ENCODE assay signal across 24 cellular contexts in the genomic region with DNA sequence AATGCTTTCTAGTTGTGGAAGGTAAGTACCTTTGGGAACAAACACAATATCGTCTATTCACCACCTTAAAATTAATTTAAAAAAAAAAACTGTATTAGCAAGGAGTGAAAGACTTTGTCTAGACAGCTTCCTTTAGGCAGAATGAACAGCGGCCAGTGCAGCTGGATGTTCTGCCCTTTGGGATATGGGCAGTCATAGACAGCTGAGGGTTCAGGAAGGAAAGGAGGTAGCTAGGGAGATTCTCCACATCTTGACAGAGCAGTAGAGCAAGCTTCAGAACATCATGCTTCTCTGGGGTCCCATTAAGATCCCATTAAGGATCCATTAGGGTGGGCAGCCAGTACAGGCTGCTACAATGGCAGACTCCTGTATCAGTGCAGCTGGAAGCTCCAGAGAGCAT. TPM values are rescaled to one million over a fixed set of nuclear protein-coding genes. Genes with fewer than 3 reads are reported as not detected.
"Had no signal": no experiment of that assay in that cellular context is flagged by ENCODE, and none has a peak within 500 bp of the region (broad histone marks: within the 10 kb centered on the region; RNA-seq: fewer than 3 reads in every experiment).

No MANE protein-coding gene starts in this region.

- H3K4me2 ChIP-seq: neural progenitor cell had no signal

- H3K4me1 ChIP-seq: lower lobe of right lung, suprapubic skin, tibial nerve had no signal

- H3K36me3 ChIP-seq: brain microvascular endothelial cell, esophagus muscularis mucosa, gastrocnemius medialis, lower lobe of right lung, neural progenitor cell, stomach, suprapubic skin, tibial nerve had no signal

- H3K27me3 Mint-ChIP-seq: activated CD4-positive, alpha-beta T cell treated with anti-CD3 and anti-CD28 coated beads, Interleukin-2, amount 10 ng/mL, durations not matched to agents 7 days and 5 days; activated CD8-positive, alpha-beta memory T cell treated with anti-CD3 and anti-CD28 coated beads, Interleukin-2, amount 10 ng/mL, durations not matched to agents 7 days and 5 days; activated CD8-positive, alpha-beta T cell treated with anti-CD3 and anti-CD28 coated beads for 36 hours; central memory CD8-positive, alpha-beta T cell had no signal

- DNase-seq: activated CD4-positive, alpha-beta T cell treated with anti-CD3 and anti-CD28 coated beads, Interleukin-2, amount 10 ng/mL, durations not matched to agents 7 days and 5 days; activated CD8-positive, alpha-beta memory T cell treated with anti-CD3 and anti-CD28 coated beads, Interleukin-2, amount 10 ng/mL, durations not matched to agents 7 days and 5 days; activated CD8-positive, alpha-beta T cell treated with anti-CD3 and anti-CD28 coated beads for 36 hours; activated T-cell treated with anti-CD3 and anti-CD28 coated beads for 4 hours; aorta; brain microvascular endothelial cell; effector memory CD4-positive, alpha-beta T cell; gastrocnemius medialis; head of caudate nucleus; left colon; lower lobe of right lung; naive thymus-derived CD4-positive, alpha-beta T cell; stimulated activated CD4-positive, alpha-beta T cell treated with anti-CD3 and anti-CD28 coated beads, Interleukin-2, amount 100 ng/mL, for 24 hours; stomach had no signal

- H3K4me3 ChIP-seq: esophagus muscularis mucosa, gastrocnemius medialis, lower lobe of right lung, neural progenitor cell, skin epidermis, stomach, suprapubic skin, tibial nerve had no signal

- H3K27ac Mint-ChIP-seq: activated CD4-positive, alpha-beta T cell treated with anti-CD3 and anti-CD28 coated beads, Interleukin-2, amount 10 ng/mL, durations not matched to agents 7 days and 5 days; activated CD8-positive, alpha-beta memory T cell treated with anti-CD3 and anti-CD28 coated beads, Interleukin-2, amount 10 ng/mL, durations not matched to agents 7 days and 5 days; activated CD8-positive, alpha-beta T cell treated with anti-CD3 and anti-CD28 coated beads for 36 hours; activated naive CD4-positive, alpha-beta T cell treated with anti-CD3 and anti-CD28 coated beads, Interleukin-2, amount 50 U/mL, for 72 hours; naive thymus-derived CD4-positive, alpha-beta T cell; neural progenitor cell; stimulated activated effector memory CD8-positive, alpha-beta T cell treated with anti-CD3 and anti-CD28 coated beads, Interleukin-12 subunit alpha, Interleukin-12 subunit beta, amount 100 ng/mL, for 72 hours had no signal

- H3K9me3 ChIP-seq: esophagus muscularis mucosa, gastrocnemius medialis, lower lobe of right lung, stomach, suprapubic skin, tibial nerve had no signal

- H3K9me3 Mint-ChIP-seq: activated CD4-positive, alpha-beta T cell treated with anti-CD3 and anti-CD28 coated beads, Interleukin-2, amount 10 ng/mL, durations not matched to agents 7 days and 5 days; activated CD8-positive, alpha-beta T cell treated with anti-CD3 and anti-CD28 coated beads for 36 hours; neural progenitor cell had no signal

- H3K27ac ChIP-seq: brain microvascular endothelial cell, esophagus muscularis mucosa, gastrocnemius medialis, lower lobe of right lung, neural progenitor cell, skin epidermis, stomach, suprapubic skin, tibial nerve had no signal

- H3K27me3 ChIP-seq: brain microvascular endothelial cell, esophagus muscularis mucosa, gastrocnemius medialis, neural progenitor cell, stomach, suprapubic skin, tibial nerve had no signal

- H3K36me3 Mint-ChIP-seq: activated CD8-positive, alpha-beta memory T cell treated with anti-CD3 and anti-CD28 coated beads, Interleukin-2, amount 10 ng/mL, durations not matched to agents 7 days and 5 days; activated naive CD4-positive, alpha-beta T cell treated with anti-CD3 and anti-CD28 coated beads, Interleukin-2, amount 50 U/mL, for 72 hours; naive thymus-derived CD4-positive, alpha-beta T cell; neural progenitor cell; stimulated activated effector memory CD8-positive, alpha-beta T cell treated with anti-CD3 and anti-CD28 coated beads, Interleukin-12 subunit alpha, Interleukin-12 subunit beta, amount 100 ng/mL, for 72 hours had no signal

- H3K9ac ChIP-seq: neural progenitor cell had no signal

- H3K4me3 Mint-ChIP-seq: activated CD4-positive, alpha-beta T cell treated with anti-CD3 and anti-CD28 coated beads, Interleukin-2, amount 10 ng/mL, durations not matched to agents 7 days and 5 days; activated CD8-positive, alpha-beta memory T cell treated with anti-CD3 and anti-CD28 coated beads, Interleukin-2, amount 10 ng/mL, durations not matched to agents 7 days and 5 days; activated CD8-positive, alpha-beta T cell treated with anti-CD3 and anti-CD28 coated beads for 36 hours; central memory CD8-positive, alpha-beta T cell; naive thymus-derived CD4-positive, alpha-beta T cell; neural progenitor cell; stimulated activated effector memory CD8-positive, alpha-beta T cell treated with anti-CD3 and anti-CD28 coated beads, Interleukin-12 subunit alpha, Interleukin-12 subunit beta, amount 100 ng/mL, for 72 hours had no signal

- H3K4me1 Mint-ChIP-seq: activated CD4-positive, alpha-beta T cell treated with anti-CD3 and anti-CD28 coated beads, Interleukin-2, amount 10 ng/mL, durations not matched to agents 7 days and 5 days; activated CD8-positive, alpha-beta memory T cell treated with anti-CD3 and anti-CD28 coated beads, Interleukin-2, amount 10 ng/mL, durations not matched to agents 7 days and 5 days; central memory CD8-positive, alpha-beta T cell; naive thymus-derived CD4-positive, alpha-beta T cell; stimulated activated effector memory CD8-positive, alpha-beta T cell treated with anti-CD3 and anti-CD28 coated beads, Interleukin-12 subunit alpha, Interleukin-12 subunit beta, amount 100 ng/mL, for 72 hours had no signal

- ATAC-seq: activated CD4-positive, CD25-positive, alpha-beta regulatory T cell treated with anti-CD3 and anti-CD28 coated beads, Interleukin-2, amount 50 U/mL, for 24 hours; activated CD8-positive, alpha-beta memory T cell treated with anti-CD3 and anti-CD28 coated beads, Interleukin-2, amount 10 ng/mL, durations not matched to agents 7 days and 5 days; activated CD8-positive, alpha-beta T cell treated with anti-CD3 and anti-CD28 coated beads for 36 hours; activated naive CD4-positive, alpha-beta T cell treated with anti-CD3 and anti-CD28 coated beads, Interleukin-2, amount 50 U/mL, for 72 hours; gastrocnemius medialis; left colon; lower lobe of right lung; naive thymus-derived CD4-positive, alpha-beta T cell; stimulated activated effector memory CD8-positive, alpha-beta T cell treated with anti-CD3 and anti-CD28 coated beads, Interleukin-12 subunit alpha, Interleukin-12 subunit beta, amount 100 ng/mL, for 72 hours had no signal

RNA-seq across cellular contexts. Expression of gene PLCB4, which starts 46.5 kb away (rescaled TPM):
- total RNA-seq: activated CD4-positive, alpha-beta T cell treated with anti-CD3 and anti-CD28 coated beads, Interleukin-2, amount 10 ng/mL, durations not matched to agents 7 days and 5 days; activated CD8-positive, alpha-beta memory T cell treated with anti-CD3 and anti-CD28 coated beads, Interleukin-2, amount 10 ng/mL, durations not matched to agents 7 days and 5 days; activated CD8-positive, alpha-beta T cell treated with anti-CD3 and anti-CD28 coated beads for 36 hours; activated naive CD4-positive, alpha-beta T cell treated with anti-CD3 and anti-CD28 coated beads, Interleukin-2, amount 50 U/mL, for 72 hours; T-helper 2 cell treated with Interferon-gamma antibody and Interleukin-4, amounts not matched to agents 100 ng/mL and 5 ng/mL, for 36 hours had no signal
